In the genomic region with DNA sequence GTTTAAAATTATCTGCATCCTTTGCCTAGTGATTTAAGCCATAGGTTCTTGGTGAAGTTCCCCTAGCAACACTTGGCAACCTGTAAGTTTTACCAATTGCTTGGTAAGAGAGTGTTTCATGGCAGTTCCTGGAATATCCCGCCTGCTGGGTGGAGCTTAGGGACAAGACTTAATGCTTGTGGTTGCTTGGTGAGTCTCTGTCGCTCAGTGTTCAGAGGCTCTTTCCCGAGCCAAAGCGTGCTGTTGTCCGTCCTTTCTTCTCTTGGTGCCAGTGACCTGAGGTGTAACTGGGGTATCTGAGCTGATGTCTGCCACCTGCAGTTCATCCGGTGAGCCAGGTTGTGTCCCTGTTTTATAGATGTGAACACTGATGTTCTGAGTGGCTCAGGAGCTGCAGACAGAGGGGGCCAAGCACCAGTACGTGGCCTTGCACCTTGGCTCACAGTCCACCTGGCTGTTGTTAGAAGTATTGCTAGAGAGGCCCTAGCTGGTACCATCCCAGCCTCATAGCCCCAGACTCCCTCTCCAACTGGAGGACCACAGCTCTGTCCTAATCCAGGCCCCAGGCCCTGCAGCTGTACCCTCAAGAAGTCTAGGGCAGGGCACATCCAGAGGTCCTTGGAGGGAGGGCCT, we compare ENCODE assay signal across 10 cellular contexts. TPM values are rescaled to one million over a fixed set of nuclear protein-coding genes. Genes with fewer than 3 reads are reported as not detected.
A peak's percentile ranks its signal among the peaks of the same experiment; 100 is the strongest.
DNase-seq lines count a peak whose midpoint lies in the region; ATAC-seq, FAIRE-seq and TF ChIP-seq lines count a peak whose summit lies in the region.
"Had no signal": no experiment of that assay in that cellular context is flagged by ENCODE, and none has a peak within 500 bp of the region (broad histone marks: within the 10 kb centered on the region; RNA-seq: fewer than 3 reads in every experiment).

No MANE protein-coding gene starts in this region.

- no peak overlapping the region for H3K4me3 Mint-ChIP-seq in T-helper 17 cell

- H3K4me3 ChIP-seq in A549 (no peak overlapping the region), GM12864 (ENCODE audit: low read depth, low read length) (no peak overlapping the region), uterus (no peak overlapping the region)

- no peak for TF ChIP-seq RAD21 in A549 (conservative IDR thresholded peaks at IDR 0.05 in 1 of 2, IDR thresholded peaks at IDR 0.05 in 1 of 2)

- no peak for TF ChIP-seq POLR2A in A549 (IDR thresholded peaks at IDR 0.05; ENCODE audit: low read length)
- TF ChIP-seq POLR2A in uterus (IDR thresholded peaks at IDR 0.05), result no peak

- H3K9me3 ChIP-seq in A549 (no peaks in the 10 kb centered on the region), T-helper 17 cell (ENCODE audit: control insufficient read depth, low read length, poor library complexity, severe bottlenecking) (no peaks in the 10 kb centered on the region), uterus (no peaks in the 10 kb centered on the region)

- H3K27ac ChIP-seq in A549 (no peak overlapping the region), uterus (no peak overlapping the region)

- FAIRE-seq in A549 (lab: Jason Lieb, UNC), result no peak

- H3K27ac Mint-ChIP-seq in T-helper 17 cell, result peak overlapping the region; percentile 60

- intact Hi-C loops in uterus (cut with DNase I; ENCODE audit: low total_unique reads), result no loop called here

- CTCF ChIA-PET in A549 (lab: Yijun Ruan, JAX), result interaction anchor here (1.0 to 1.2 kb wide), 2 partner anchors 14 to 19 kb away, joined by 3 read pairs; no protein-coding TSS in a partner anchor

- DNase-seq in A549 (ENCODE audit: low read depth in 1 of 2, low spot score in 1 of 2), result peak in 1 of 2 experiments; percentile 37
- no peak for DNase-seq in GM12864 (ENCODE audit: low read depth)
- DNase-seq in T-helper 17 cell, result no peak
- peak; percentile 73 for DNase-seq in iPS DF 19.7 (ENCODE audit: low read depth, low spot score)
- DNase-seq in SKM-1 treated with dmso at 0.1 percent for 144 hours (lab: John Stamatoyannopoulos, UW; ENCODE audit: unreplicated experiment), result no peak
- DNase-seq in uterus, result no peak
- DNase-seq in NOMO-1 treated with DMSO at 0.1 percent for 48 hours (lab: John Stamatoyannopoulos, UW; ENCODE audit: unreplicated experiment), result no peak
- no peak for DNase-seq in T-helper 9 cell
- DNase-seq: dermis blood vessel endothelial cell, left cardiac atrium had no signal

- TF ChIP-seq EP300 in A549 (IDR thresholded peaks at IDR 0.05), result no peak

- no peaks in the 10 kb centered on the region for H3K36me3 ChIP-seq in uterus

- no peaks in the 10 kb centered on the region for H3K27me3 Mint-ChIP-seq in T-helper 17 cell

- no peak for TF ChIP-seq CTCF in A549 (IDR thresholded peaks at IDR 0.05)
- peak; percentile 22 for TF ChIP-seq CTCF in GM12864 (IDR thresholded peaks at IDR 0.05; ENCODE audit: low read depth, low read length, missing control alignments)
- no peak for TF ChIP-seq CTCF in uterus (IDR thresholded peaks at IDR 0.05)

- WGBS in A549 (ENCODE audit: missing lambda C conversion rate), result 92% methylated on average over 7 of the region's 7 CpGs

- no peaks in the 10 kb centered on the region for H3K36me3 Mint-ChIP-seq in T-helper 17 cell (ENCODE audit: low read depth)

- ATAC-seq in A549, result peak; percentile 72 to 80
- ATAC-seq in T-helper 17 cell, result no peak
- ATAC-seq: left cardiac atrium had no signal

- H3K4me1 ChIP-seq in A549, result peaks cover 7% of the 10 kb centered on the region; the same call in 1 of the 3 replicates
- peaks cover 3 to 8% of the 10 kb centered on the region in 2 donors for H3K4me1 ChIP-seq in uterus

- POLR2A ChIA-PET in A549 (lab: Yijun Ruan, JAX), result no interaction called here

- peaks cover 39% of the 10 kb centered on the region for H3K4me1 Mint-ChIP-seq in T-helper 17 cell

- no peak overlapping the region for H3K4me2 ChIP-seq in A549

- H3K27me3 ChIP-seq in uterus, result no peaks in the 10 kb centered on the region

TF ChIP-seq in A549, 52 proteins besides CTCF, POLR2A, EP300 and RAD21:
- TF ChIP-seq HOXB13 (CRISPR knock-in tag; IDR thresholded peaks at IDR 0.05; ENCODE audit: low read depth) (no peak), RFX5 (IDR thresholded peaks at IDR 0.05) (peak; percentile 93)

RNA-seq across cellular contexts. Expression of a gene that starts 16.1 kb away (rescaled TPM):
- polyA plus RNA-seq in A549 (2011; rRNA removed), result 8.1 and 9.6 TPM in 2 replicates
- 9.0 and 11.0 TPM in 2 replicates for polyA plus RNA-seq in A549 (2012; cell fraction: cytosol; rRNA removed)
- polyA plus RNA-seq in A549 (2012; cell fraction: nucleus; rRNA removed), result 15.6 and 16.4 TPM in 2 replicates
- polyA plus RNA-seq in A549 (2017; fragmentation: RNase III; extraction: RNeasy Plus Mini Kit Qiagen cat#74134 plus additional on column Dnase treatment), result 11.2 to 12.2 TPM (median 11.7 TPM) in 3 replicates
- polyA minus RNA-seq in A549 (2011; rRNA and poly(A)+ RNA removed), result 5.6 and 6.2 TPM in 2 replicates
- total RNA-seq in T-helper 17 cell, result 10 to 100 TPM; 24.8 to 27.1 TPM
- 10 to 100 TPM in 3 of 4 donors, 1 to 10 TPM in 1; 7.7 to 54.5 (median 25.0) TPM for total RNA-seq in uterus
